ENCODE assay signal across 8 cellular contexts in genomic region chr1:27011976-27012563, GRCh38. TPM values are rescaled to one million over a fixed set of nuclear protein-coding genes. Genes with fewer than 3 reads are reported as not detected.
DNase-seq lines count a peak whose midpoint lies in the region; ATAC-seq, FAIRE-seq and TF ChIP-seq lines count a peak whose summit lies in the region.

No MANE protein-coding gene starts in this region.

- peak overlapping the region; percentile 32 for H2AFZ ChIP-seq in neural progenitor cell (replicated peaks)

- H3K4me3 ChIP-seq in AG04450 (ENCODE audit: low read depth, low read length) (peak overlapping the region; percentile 53), MG63 (peak overlapping the region; percentile 27; the same call in 1 of the 2 replicates), epithelial cell of esophagus (ENCODE audit: low read length) (peak overlapping the region; percentile 95), neural progenitor cell (peak overlapping the region; percentile 44)

- no peak overlapping the region for H3K9ac ChIP-seq in neural progenitor cell

- CTCF ChIA-PET in AG04450 (lab: Charles Lee) = interaction anchor here (0.5 to 1.5 kb wide), 3 partner anchors 15 to 545 kb away, joined by 3 to 11 read pairs (median 4); no protein-coding TSS in a partner anchor

- POLR2A ChIA-PET in AG04450 (lab: Yijun Ruan, JAX) = interaction anchor here (0.6 to 1.7 kb wide), 11 partner anchors 8 to 143 kb away, joined by 3 to 15 read pairs (median 3); partner anchors contain the start of genes SLC9A1 and TRNP1

- DNase-seq in AG04450 (ENCODE audit: low read depth, low spot score) (no peak), MG63 (no peak), epithelial cell of esophagus (ENCODE audit: low read depth) (no peak), neural progenitor cell (ENCODE audit: low spot score) (no peak), immature natural killer cell (no peak), NCI-H128 (lab: John Stamatoyannopoulos, UW; ENCODE audit: unreplicated experiment) (no peak), GM12892 (ENCODE audit: insufficient read length) (no peak)

- no peaks in the 10 kb centered on the region for H3K9me3 Mint-ChIP-seq in neural progenitor cell
- peaks cover 0 to under 1% (median 0%) of the 10 kb centered on the region in 6 donors for H3K9me3 Mint-ChIP-seq in immature natural killer cell

- H3K4me3 Mint-ChIP-seq in neural progenitor cell (peak overlapping the region; percentile 87), immature natural killer cell (peak overlapping the region in 2 of 5 donors; percentile 18 to 33)

- FAIRE-seq in GM12892 (lab: Jason Lieb, UNC) = no peak

- peaks cover 33% of the 10 kb centered on the region for H3K79me2 ChIP-seq in neural progenitor cell (ENCODE audit: low read depth)

- H3K4me2 ChIP-seq in neural progenitor cell = peak overlapping the region; percentile 74

- TF ChIP-seq CTCF in AG04450 (IDR thresholded peaks at IDR 0.05; ENCODE audit: low read depth, low read length) (no peak), epithelial cell of esophagus (IDR thresholded peaks at IDR 0.05; ENCODE audit: insufficient read depth, low read depth, low read length, missing control alignments) (no peak), neural progenitor cell (IDR thresholded peaks at IDR 0.05) (no peak)

- H3K27me3 Mint-ChIP-seq in neural progenitor cell (ENCODE audit: insufficient read depth, low read depth) = peaks cover 4% of the 10 kb centered on the region
- H3K27me3 Mint-ChIP-seq in immature natural killer cell (ENCODE audit: low read depth in 3 of 3) = peaks cover 5 to 18% (median 10%) of the 10 kb centered on the region in 3 donors

- H3K4me1 Mint-ChIP-seq in neural progenitor cell = peaks cover 47% of the 10 kb centered on the region
- H3K4me1 Mint-ChIP-seq in immature natural killer cell = peaks cover 0 to 9% of the 10 kb centered on the region in 2 donors

- H3K36me3 ChIP-seq in MG63 (no peaks in the 10 kb centered on the region), neural progenitor cell (no peaks in the 10 kb centered on the region)

- no peak for TF ChIP-seq POLR2A in GM12892 (IDR thresholded peaks at IDR 0.05; ENCODE audit: low read depth, low read length)

- H4K20me1 ChIP-seq in neural progenitor cell (ENCODE audit: low read depth) = peaks cover 23% of the 10 kb centered on the region

- peaks cover 28% of the 10 kb centered on the region for H3K4me1 ChIP-seq in neural progenitor cell

- H3K9me3 ChIP-seq in AG04450 (ENCODE audit: control insufficient read depth, insufficient read depth, low read length) (no peaks in the 10 kb centered on the region), MG63 (no peaks in the 10 kb centered on the region), neural progenitor cell (ENCODE audit: low read depth) (no peaks in the 10 kb centered on the region)

- H3F3A ChIP-seq in neural progenitor cell (ENCODE audit: low read depth) = peaks cover 29% of the 10 kb centered on the region

- H3K27me3 ChIP-seq in AG04450 (ENCODE audit: control insufficient read depth, insufficient read depth, low read length) = no peaks in the 10 kb centered on the region
- no peaks in the 10 kb centered on the region for H3K27me3 ChIP-seq in MG63
- peaks cover 13% of the 10 kb centered on the region for H3K27me3 ChIP-seq in neural progenitor cell

- H3K27ac Mint-ChIP-seq in neural progenitor cell (no peak overlapping the region), immature natural killer cell (no peak overlapping the region)

- no peak for ATAC-seq in HG03039 (IDR thresholded peaks at IDR 0.05; ENCODE audit: unreplicated experiment)

- no peak overlapping the region for H3K27ac ChIP-seq in AG04450 (ENCODE audit: low read depth, low read length)
- no peak overlapping the region for H3K27ac ChIP-seq in neural progenitor cell

- H3K36me3 Mint-ChIP-seq in neural progenitor cell (no peaks in the 10 kb centered on the region), immature natural killer cell (no peaks in the 10 kb centered on the region)

RNA-seq across cellular contexts. Expression of gene TENT5B, which starts 0.6 kb away (rescaled TPM):
- polyA plus RNA-seq in AG04450 (2011; rRNA removed) (1.5 and 2.1 TPM in 2 replicates), immature natural killer cell (not detected)
- 2.8 and 4.2 TPM in 2 replicates for polyA minus RNA-seq in AG04450 (2011; rRNA and poly(A)+ RNA removed)
- 0.86 and 2.4 TPM in 2 replicates for total RNA-seq in MG63 (2014; rRNA removed; shearing (Covaris generic); ENCODE audit: low replicate concordance)
- 3.2 and 7.2 TPM in 2 replicates for total RNA-seq in neural progenitor cell (ENCODE audit: low replicate concordance)
- polyA plus RNA-seq in GM12892 (2012; ENCODE audit: missing spikeins) = not detected

RNA-seq across cellular contexts. Expression of gene TRNP1, which starts 18.6 kb away (rescaled TPM):
- polyA plus RNA-seq in AG04450 (2011; rRNA removed) = 47.1 and 50.7 TPM in 2 replicates
- polyA minus RNA-seq in AG04450 (2011; rRNA and poly(A)+ RNA removed) = 20.6 and 20.9 TPM in 2 replicates
- total RNA-seq in MG63 (2014; rRNA removed; shearing (Covaris generic); ENCODE audit: low replicate concordance) = 4.7 and 8.8 TPM in 2 replicates
- total RNA-seq in neural progenitor cell (ENCODE audit: low replicate concordance) = 0.59 and 2.0 TPM in 2 replicates
- polyA plus RNA-seq in immature natural killer cell = not detected
- polyA plus RNA-seq in GM12892 (2012; ENCODE audit: missing spikeins) = not detected

RNA-seq across cellular contexts. Expression of gene KDF1, which starts 51.8 kb away (rescaled TPM):
- 0.06 TPM in 1 of 2 replicates, not detected in the other for polyA plus RNA-seq in AG04450 (2011; rRNA removed)
- not detected in 2 replicates for polyA minus RNA-seq in AG04450 (2011; rRNA and poly(A)+ RNA removed)
- not detected in 2 replicates for total RNA-seq in MG63 (2014; rRNA removed; shearing (Covaris generic); ENCODE audit: low replicate concordance)
- 1.1 TPM in 1 of 2 replicates, not detected in the other for total RNA-seq in neural progenitor cell (ENCODE audit: low replicate concordance)
- 1 to 10 TPM in 1 of 3 donors, under 1 TPM in 1, not detected in 1; 0.29 to 1.3 TPM for polyA plus RNA-seq in immature natural killer cell
- 0.15 TPM for polyA plus RNA-seq in GM12892 (2012; ENCODE audit: missing spikeins)

Comparison
In these comparisons a context has a peak if more than half of its experiments do, and no peak if none do; other contexts are left out.
1. H3K4me3 ChIP-seq: peak in every context shown above with its lines; median percentile 95 in epithelial cell of esophagus; 53 in AG04450; 44 in neural progenitor cell; 27 in MG63.